Comparison of ENCODE assay signal across 8 cellular contexts in genomic region chr5:109409844-109410388, GRCh38.
DNase-seq lines count a peak whose midpoint lies in the region; ATAC-seq and FAIRE-seq lines count a peak whose summit lies in the region.

TSS of gene PJA2 (minus strand) at chr5:109409974. CDS start at chr5:109383433, 26,541 bp downstream.

- H3K36me3 Mint-ChIP-seq in effector memory CD8-positive, alpha-beta T cell (ENCODE audit: insufficient read depth): peaks cover 35% of the 10 kb centered on the region

- peak; percentile 89 for FAIRE-seq in HTR-8/SVneo (lab: Jason Lieb, UNC)

- no peaks in the 10 kb centered on the region for H3K27me3 Mint-ChIP-seq in effector memory CD8-positive, alpha-beta T cell

- DNase-seq in COLO668 (lab: John Stamatoyannopoulos, UW; ENCODE audit: unreplicated experiment) (peak; percentile 90), HTR-8/SVneo (ENCODE audit: insufficient read length, low spot score) (peak; percentile 96), NOMO-1 treated with dmso at 0.1 percent for 144 hours (lab: John Stamatoyannopoulos, UW; ENCODE audit: unreplicated experiment) (peak; percentile 99), medulla oblongata (ENCODE audit: extremely low spot score) (peak; percentile 100)
- peak; percentile 78 to 92 (median 88) for DNase-seq in activated CD8-positive, alpha-beta memory T cell treated with anti-CD3 and anti-CD28 coated beads for 48 hours (ENCODE audit: low read depth in 2 of 3, low spot score in 2 of 3)
- peak; percentile 94 to 96 (median 94) for DNase-seq in effector memory CD8-positive, alpha-beta T cell
- DNase-seq in stimulated activated CD8-positive, alpha-beta memory T cell treated with anti-CD3 and anti-CD28 coated beads, Interleukin-12 subunit alpha, Interleukin-12 subunit beta, amount 100 ng/mL, for 1 hour (ENCODE audit: low read depth): peak; percentile 92

- H3K4me1 Mint-ChIP-seq in effector memory CD8-positive, alpha-beta T cell (ENCODE audit: low read depth in 2 of 2): peaks cover 23 to 31% of the 10 kb centered on the region in 2 donors

- peak; percentile 78 for ATAC-seq in GM21367 (IDR thresholded peaks at IDR 0.05; ENCODE audit: unreplicated experiment)
- ATAC-seq in effector memory CD8-positive, alpha-beta T cell (replicated peaks): peak; percentile 73

- no peaks in the 10 kb centered on the region for H3K9me3 Mint-ChIP-seq in effector memory CD8-positive, alpha-beta T cell

- peak within 1 kb of the TSS; percentile 98 to 99 for H3K4me3 Mint-ChIP-seq in effector memory CD8-positive, alpha-beta T cell

- H3K27ac Mint-ChIP-seq in effector memory CD8-positive, alpha-beta T cell: peak within 1 kb of the TSS; percentile 96 to 99

Comparison
In these comparisons a context has a peak if more than half of its experiments do, and no peak if none do; other contexts are left out.
1. Peak in every context shown above with its lines: DNase-seq and ATAC-seq.